Comparison of ENCODE assay signal across 12 cellular contexts in the genomic region with DNA sequence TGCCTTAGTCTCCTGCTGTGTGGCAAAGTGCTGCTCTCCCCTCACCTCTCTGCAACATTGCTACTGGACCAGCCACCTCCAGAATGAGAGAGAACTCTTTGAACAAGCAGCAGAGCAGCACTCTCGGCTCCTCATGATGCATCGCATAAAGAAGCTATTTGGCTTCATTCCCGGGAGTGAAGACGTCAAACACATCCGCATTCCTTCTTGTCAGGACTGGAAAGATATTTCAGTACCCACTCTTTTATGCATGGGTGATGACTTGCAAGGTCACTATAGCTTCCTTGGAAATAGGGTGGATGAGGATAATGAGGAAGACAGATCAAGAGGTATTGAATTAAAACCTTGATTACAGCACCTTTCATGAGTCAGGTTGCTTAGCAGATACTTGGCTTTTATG. TPM values are rescaled to one million over a fixed set of nuclear protein-coding genes. Genes with fewer than 3 reads are reported as not detected.
A peak's percentile ranks its signal among the peaks of the same experiment; 100 is the strongest.
DNase-seq lines count a peak whose midpoint lies in the region; ATAC-seq, FAIRE-seq and TF ChIP-seq lines count a peak whose summit lies in the region.
"Had no signal": no experiment of that assay in that cellular context is flagged by ENCODE, and none has a peak within 500 bp of the region (broad histone marks: within the 10 kb centered on the region; RNA-seq: fewer than 3 reads in every experiment).

No MANE protein-coding gene starts in this region.

- TF ChIP-seq CTCF in AG09309 (IDR thresholded peaks at IDR 0.05; ENCODE audit: control insufficient read depth, insufficient read depth, low read depth, low read length, missing control alignments) = no peak
- TF ChIP-seq CTCF in K562 (IDR thresholded peaks at IDR 0.05 in 2 of 3, conservative IDR thresholded peaks at IDR 0.05 in 1 of 3; ENCODE audit: insufficient read depth in 2 of 3, low read depth in 1 of 3, low read length in 3 of 3) = no peak
- no peak for TF ChIP-seq CTCF in gastroesophageal sphincter (IDR thresholded peaks at IDR 0.05)
- TF ChIP-seq CTCF in GM20000 (IDR thresholded peaks at IDR 0.05; ENCODE audit: extremely low read depth, missing control alignments) = no peak

- TF ChIP-seq EP300 in Ishikawa (IDR thresholded peaks at IDR 0.05; ENCODE audit: borderline replicate concordance) = no peak
- no peak for TF ChIP-seq EP300 in K562 (IDR thresholded peaks at IDR 0.05; ENCODE audit: low read length)
- no peak for TF ChIP-seq EP300 in gastroesophageal sphincter (IDR thresholded peaks at IDR 0.05)

- H3K36me3 ChIP-seq in K562 (ENCODE audit: control insufficient read depth, insufficient read depth, low read length) = no peaks in the 10 kb centered on the region
- no peaks in the 10 kb centered on the region for H3K36me3 ChIP-seq in gastroesophageal sphincter

- H3K9ac ChIP-seq in K562 (ENCODE audit: insufficient read depth in 1 of 2, low read depth in 2 of 2, low read length in 2 of 2) = no peak overlapping the region
- H3K9ac ChIP-seq: KMS-11 had no signal

- H3K4me3 ChIP-seq in AG09309 (ENCODE audit: control insufficient read depth, low read depth, low read length) = no peak overlapping the region
- H3K4me3 ChIP-seq in K562 = no peak overlapping the region
- H3K4me3 ChIP-seq in gastroesophageal sphincter = no peak overlapping the region

- no peak overlapping the region for H3K4me2 ChIP-seq in K562 (ENCODE audit: insufficient read depth, low read length)
- H3K4me2 ChIP-seq: KMS-11 had no signal

- no peak for TF ChIP-seq RAD21 in Ishikawa (IDR thresholded peaks at IDR 0.05; ENCODE audit: low read depth)
- no peak for TF ChIP-seq RAD21 in K562 (CRISPR knock-in tag; conservative IDR thresholded peaks at IDR 0.05 in 1 of 2, IDR thresholded peaks at IDR 0.05 in 1 of 2)

- H3K27ac ChIP-seq in K562 (ENCODE audit: extremely low read depth, low read depth, low read length) = no peak overlapping the region
- no peak overlapping the region for H3K27ac ChIP-seq in gastroesophageal sphincter
- H3K27ac ChIP-seq: KMS-11 had no signal

- H3K27me3 ChIP-seq in K562 (ENCODE audit: control insufficient read depth in 2 of 2, insufficient read depth in 2 of 2, low read length in 2 of 2) (no peaks in the 10 kb centered on the region; a peak in 1 of 5 replicates), gastroesophageal sphincter (peaks cover 3% of the 10 kb centered on the region)

- no peaks in the 10 kb centered on the region for H4K20me1 ChIP-seq in K562 (replicated peaks; ENCODE audit: control insufficient read depth, insufficient read depth, low read length)

- in situ Hi-C loops in K562 (cut with MboI) = loop anchor here (10.0 kb wide), 1 partner anchor 273 kb away; no protein-coding TSS in a partner anchor

- 0 out of 2 replicates have a peak overlapping the region, but pooled peaks have one; percentile 13 for H2AFZ ChIP-seq in K562 (ENCODE audit: low read depth, low read length)

- H3K9me3 ChIP-seq in K562 (replicated peaks; ENCODE audit: control insufficient read depth, insufficient read depth, low read depth, low read length) (no peaks in the 10 kb centered on the region), gastroesophageal sphincter (no peaks in the 10 kb centered on the region)

- POLR2A ChIA-PET in K562 (lab: Yijun Ruan, JAX) = interaction anchor here (1.0 kb wide), 1 partner anchor 15 kb away, joined by 3 read pairs; no protein-coding TSS in a partner anchor

- no peaks in the 10 kb centered on the region for H3K9me1 ChIP-seq in K562 (ENCODE audit: control insufficient read depth, insufficient read depth, low read length)

- 4% methylated on average over 5 of the region's 5 CpGs for WGBS in K562 (ENCODE audit: insufficient coverage, low coverage, missing lambda C conversion rate)
- 0 to 11% methylated on average over 4 to 5 of the region's 5 CpGs for WGBS in gastroesophageal sphincter (ENCODE audit: low coverage in 1 of 2), 2 donors

- FAIRE-seq in K562 (lab: Jason Lieb, UNC) = no peak

- H3K79me2 ChIP-seq in K562 (ENCODE audit: control insufficient read depth, insufficient read depth, low read length) = no peaks in the 10 kb centered on the region

- DNase-seq in AG09309 (ENCODE audit: low read depth) (peak; percentile 92), K562 (ENCODE audit: extremely low read depth in 1 of 4, low spot score in 3 of 4) (peak in 1 of 4 experiments; percentile 53), left lobe of liver (ENCODE audit: low spot score) (no peak), GM20000 (ENCODE audit: low spot score) (no peak)
- DNase-seq: activated B cell treated with CpG ODN at 0.5 μM for 24 hours; DND-41; stimulated activated naive B cell treated with anti-CD40 and anti-IgM and Interleukin-4, amounts not matched to agents 10 μg/mL and 1 μg/mL and 100 μg/mL, for 72 hours had no signal

- ATAC-seq in K562 = no peak
- peak; percentile 19 for ATAC-seq in left lobe of liver
- no peak for ATAC-seq in HG03432 (IDR thresholded peaks at IDR 0.05; ENCODE audit: unreplicated experiment)
- no peak for ATAC-seq in HG02678 (IDR thresholded peaks at IDR 0.05; ENCODE audit: unreplicated experiment)
- ATAC-seq in gastroesophageal sphincter = no peak
- ATAC-seq: stimulated activated naive B cell treated with anti-CD40 and anti-IgM and Interleukin-4, amounts not matched to agents 10 μg/mL and 1 μg/mL and 100 μg/mL, for 72 hours had no signal

- peaks cover 9 to 14% of the 10 kb centered on the region in 2 experiments; a peak in 4 of 5 replicates for H3K4me1 ChIP-seq in K562 (replicated peaks in 1 of 2; ENCODE audit: control insufficient read depth in 2 of 2, insufficient read depth in 2 of 2, low read length in 2 of 2)
- peaks cover 0 to 12% (median 0%) of the 10 kb centered on the region in 3 donors for H3K4me1 ChIP-seq in gastroesophageal sphincter

- no TSS peak for BruUV-seq in K562 (replicated peaks; lab: Mats Ljungman, UMichigan)

- TF ChIP-seq POLR2A in K562 (conservative IDR thresholded peaks at IDR 0.05) (no peak), gastroesophageal sphincter (IDR thresholded peaks at IDR 0.05) (no peak)

- CTCF ChIA-PET in K562 (lab: Yijun Ruan, JAX; ENCODE audit: low intra/inter-chr PET ratio) = interaction anchor here (1.2 kb wide), 1 partner anchor 25 kb away, joined by 3 read pairs; no protein-coding TSS in a partner anchor

- intact Hi-C loops in K562 (cut with micrococcal nuclease) = no loop called here

RNA-seq across cellular contexts. Expression of gene CALHM4, which starts 4.3 kb away (rescaled TPM):
- not detected in 2 replicates for total RNA-seq in K562 (2011; cell fraction: chromatin; rRNA removed; ENCODE audit: low replicate concordance)
- total RNA-seq in K562 (2011; cell fraction: nucleolus; rRNA removed) = not detected in 2 replicates
- not detected in 2 replicates for total RNA-seq in K562 (2011; cell fraction: nucleoplasm; rRNA removed)
- not detected in 2 replicates for total RNA-seq in K562 (2014; rRNA removed)
- total RNA-seq in K562 (2014; rRNA removed; fragmentation: Illumina TruSeq; extraction: Trizol) = not detected in 2 replicates
- total RNA-seq in K562 (2015; rRNA removed; fragmentation: Illumina TruSeq; extraction: Trizol) = not detected in 2 replicates
- total RNA-seq in K562 (2021) = not detected in 2 replicates
- not detected in 2 replicates for polyA plus RNA-seq in K562 (2011; rRNA removed)
- polyA plus RNA-seq in K562 (2011; cell fraction: cytosol; rRNA removed) = not detected in 2 replicates
- polyA plus RNA-seq in K562 (2011; cell fraction: nucleus; rRNA removed) = not detected in 2 replicates
- polyA plus RNA-seq in K562 (2012) = not detected in 2 replicates
- not detected in 2 replicates for polyA plus RNA-seq in K562 (2014; fragmentation: Illumina TruSeq; extraction: Trizol)
- polyA plus RNA-seq in K562 (2014; fragmentation: Nextera tagmentation; extraction: Ambion mirVana) = not detected
- not detected in 2 replicates for polyA plus RNA-seq in K562 (2014; rRNA removed)
- not detected in 2 replicates for polyA minus RNA-seq in K562 (2011; rRNA and poly(A)+ RNA removed)
- polyA minus RNA-seq in K562 (2011; cell fraction: cytosol; rRNA and poly(A)+ RNA removed) = not detected in 2 replicates
- not detected in 2 replicates for polyA minus RNA-seq in K562 (2011; cell fraction: nucleus; rRNA and poly(A)+ RNA removed)
- total RNA-seq in left lobe of liver = not detected
- total RNA-seq in gastroesophageal sphincter = not detected
- total RNA-seq: activated B cell treated with CpG ODN at 0.5 μM for 24 hours had no signal

RNA-seq across cellular contexts. Expression of gene TRAPPC3L, which starts 12.4 kb away (rescaled TPM):
- total RNA-seq in K562 (2011; cell fraction: chromatin; rRNA removed; ENCODE audit: low replicate concordance) = not detected in 2 replicates
- total RNA-seq in K562 (2011; cell fraction: nucleolus; rRNA removed) = not detected in 2 replicates
- total RNA-seq in K562 (2011; cell fraction: nucleoplasm; rRNA removed) = not detected in 2 replicates
- total RNA-seq in K562 (2014; rRNA removed) (not detected in 2 replicates), K562 (2014; rRNA removed; fragmentation: Illumina TruSeq; extraction: Trizol) (not detected in 2 replicates), K562 (2015; rRNA removed; fragmentation: Illumina TruSeq; extraction: Trizol) (not detected in 2 replicates), K562 (2021) (not detected in 2 replicates), left lobe of liver (not detected), gastroesophageal sphincter (not detected)
- polyA plus RNA-seq in K562 (2011; rRNA removed) (not detected in 2 replicates), K562 (2014; fragmentation: Illumina TruSeq; extraction: Trizol) (not detected in 2 replicates), K562 (2014; fragmentation: Nextera tagmentation; extraction: Ambion mirVana) (not detected), K562 (2014; rRNA removed) (not detected in 2 replicates)
- polyA plus RNA-seq in K562 (2011; cell fraction: cytosol; rRNA removed) = not detected in 2 replicates
- polyA plus RNA-seq in K562 (2011; cell fraction: nucleus; rRNA removed) = not detected in 2 replicates
- 0.04 TPM in 1 of 2 replicates, not detected in the other for polyA plus RNA-seq in K562 (2012)
- not detected in 2 replicates for polyA minus RNA-seq in K562 (2011; rRNA and poly(A)+ RNA removed)
- not detected in 2 replicates for polyA minus RNA-seq in K562 (2011; cell fraction: cytosol; rRNA and poly(A)+ RNA removed)
- polyA minus RNA-seq in K562 (2011; cell fraction: nucleus; rRNA and poly(A)+ RNA removed) = not detected in 2 replicates
- total RNA-seq: activated B cell treated with CpG ODN at 0.5 μM for 24 hours had no signal

RNA-seq across cellular contexts. Expression of gene RWDD1, which starts 13.4 kb away (rescaled TPM):
- total RNA-seq in K562 (2011; cell fraction: chromatin; rRNA removed; ENCODE audit: low replicate concordance) = 5.0 and 8.2 TPM in 2 replicates
- total RNA-seq in K562 (2011; cell fraction: nucleolus; rRNA removed) = 1.8 and 2.4 TPM in 2 replicates
- 6.2 and 6.5 TPM in 2 replicates for total RNA-seq in K562 (2011; cell fraction: nucleoplasm; rRNA removed)
- total RNA-seq in K562 (2014; rRNA removed) (31.9 and 36.2 TPM in 2 replicates), K562 (2014; rRNA removed; fragmentation: Illumina TruSeq; extraction: Trizol) (63.9 and 72.5 TPM in 2 replicates), K562 (2015; rRNA removed; fragmentation: Illumina TruSeq; extraction: Trizol) (69.4 and 77.3 TPM in 2 replicates), K562 (2021) (37.3 and 42.8 TPM in 2 replicates), left lobe of liver (15.2 TPM), gastroesophageal sphincter (10 to 100 TPM; 56.1 to 77.3 (median 60.3) TPM)
- polyA plus RNA-seq in K562 (2011; rRNA removed) (40.4 and 42.9 TPM in 2 replicates), K562 (2014; fragmentation: Illumina TruSeq; extraction: Trizol) (64.1 and 89.8 TPM in 2 replicates), K562 (2014; fragmentation: Nextera tagmentation; extraction: Ambion mirVana) (10 to 100 TPM; 48.7 to 53.2 TPM), K562 (2014; rRNA removed) (44.4 and 48.0 TPM in 2 replicates)
- 14.8 and 24.2 TPM in 2 replicates for polyA plus RNA-seq in K562 (2011; cell fraction: cytosol; rRNA removed)
- polyA plus RNA-seq in K562 (2011; cell fraction: nucleus; rRNA removed) = 9.8 and 12.7 TPM in 2 replicates
- polyA plus RNA-seq in K562 (2012) = 35.1 and 39.5 TPM in 2 replicates
- 18.0 and 22.8 TPM in 2 replicates for polyA minus RNA-seq in K562 (2011; rRNA and poly(A)+ RNA removed)
- polyA minus RNA-seq in K562 (2011; cell fraction: cytosol; rRNA and poly(A)+ RNA removed) = 8.6 and 9.0 TPM in 2 replicates
- 3.9 and 5.7 TPM in 2 replicates for polyA minus RNA-seq in K562 (2011; cell fraction: nucleus; rRNA and poly(A)+ RNA removed)

RNA-seq across cellular contexts. Expression of gene CALHM5, which starts 46.4 kb away (rescaled TPM):
- total RNA-seq in K562 (2011; cell fraction: chromatin; rRNA removed; ENCODE audit: low replicate concordance) = 0.05 TPM in 1 of 2 replicates, not detected in the other
- total RNA-seq in K562 (2011; cell fraction: nucleolus; rRNA removed) = not detected in 2 replicates
- under 0.01 TPM in 1 of 2 replicates, not detected in the other for total RNA-seq in K562 (2011; cell fraction: nucleoplasm; rRNA removed)
- total RNA-seq in K562 (2014; rRNA removed) (under 0.01 and 0.08 TPM in 2 replicates), K562 (2014; rRNA removed; fragmentation: Illumina TruSeq; extraction: Trizol) (0.04 and 0.06 TPM in 2 replicates), K562 (2015; rRNA removed; fragmentation: Illumina TruSeq; extraction: Trizol) (under 0.01 TPM in 1 of 2 replicates, not detected in the other), K562 (2021) (0.02 and 0.04 TPM in 2 replicates), left lobe of liver (0.20 TPM), gastroesophageal sphincter (1 to 10 TPM in 3 of 4 donors, under 1 TPM in 1; 0.81 to 6.0 (median 3.0) TPM)
- polyA plus RNA-seq in K562 (2011; rRNA removed) (0.01 TPM in 1 of 2 replicates, not detected in the other), K562 (2014; fragmentation: Illumina TruSeq; extraction: Trizol) (0.01 and 0.06 TPM in 2 replicates), K562 (2014; fragmentation: Nextera tagmentation; extraction: Ambion mirVana) (under 1 TPM in 1 of 2 experiments, not detected in 1; 0.04 TPM), K562 (2014; rRNA removed) (0.05 TPM in 1 of 2 replicates, not detected in the other)
- not detected in 2 replicates for polyA plus RNA-seq in K562 (2011; cell fraction: cytosol; rRNA removed)
- polyA plus RNA-seq in K562 (2011; cell fraction: nucleus; rRNA removed) = not detected in 2 replicates
- polyA plus RNA-seq in K562 (2012) = 0.03 and 0.04 TPM in 2 replicates
- polyA minus RNA-seq in K562 (2011; rRNA and poly(A)+ RNA removed) = 0.04 TPM in 1 of 2 replicates, not detected in the other
- not detected in 2 replicates for polyA minus RNA-seq in K562 (2011; cell fraction: cytosol; rRNA and poly(A)+ RNA removed)
- not detected in 2 replicates for polyA minus RNA-seq in K562 (2011; cell fraction: nucleus; rRNA and poly(A)+ RNA removed)
- total RNA-seq: activated B cell treated with CpG ODN at 0.5 μM for 24 hours had no signal

RNA-seq across cellular contexts. Expression of gene RSPH4A, which starts 58.4 kb away (rescaled TPM):
- 0.18 TPM in 1 of 2 replicates, not detected in the other for total RNA-seq in K562 (2011; cell fraction: chromatin; rRNA removed; ENCODE audit: low replicate concordance)
- total RNA-seq in K562 (2011; cell fraction: nucleolus; rRNA removed) = not detected in 2 replicates
- 0.46 TPM in 1 of 2 replicates, not detected in the other for total RNA-seq in K562 (2011; cell fraction: nucleoplasm; rRNA removed)
- total RNA-seq in K562 (2014; rRNA removed) = 0.14 TPM in 1 of 2 replicates, not detected in the other
- 0.11 and 0.32 TPM in 2 replicates for total RNA-seq in K562 (2014; rRNA removed; fragmentation: Illumina TruSeq; extraction: Trizol)
- total RNA-seq in K562 (2015; rRNA removed; fragmentation: Illumina TruSeq; extraction: Trizol) = 0.29 and 0.30 TPM in 2 replicates
- 0.11 TPM in 2 replicates for total RNA-seq in K562 (2021)
- polyA plus RNA-seq in K562 (2011; rRNA removed) = 0.04 and 0.19 TPM in 2 replicates
- 0.10 TPM in 1 of 2 replicates, not detected in the other for polyA plus RNA-seq in K562 (2011; cell fraction: cytosol; rRNA removed)
- polyA plus RNA-seq in K562 (2011; cell fraction: nucleus; rRNA removed) = 0.33 and 0.42 TPM in 2 replicates
- 0.12 and 0.24 TPM in 2 replicates for polyA plus RNA-seq in K562 (2012)
- 0.29 and 0.30 TPM in 2 replicates for polyA plus RNA-seq in K562 (2014; fragmentation: Illumina TruSeq; extraction: Trizol)
- under 1 TPM; 0.07 to 0.08 TPM for polyA plus RNA-seq in K562 (2014; fragmentation: Nextera tagmentation; extraction: Ambion mirVana)
- 0.03 and 0.15 TPM in 2 replicates for polyA plus RNA-seq in K562 (2014; rRNA removed)
- polyA minus RNA-seq in K562 (2011; rRNA and poly(A)+ RNA removed) = 0.14 and 0.15 TPM in 2 replicates
- polyA minus RNA-seq in K562 (2011; cell fraction: cytosol; rRNA and poly(A)+ RNA removed) = not detected in 2 replicates
- polyA minus RNA-seq in K562 (2011; cell fraction: nucleus; rRNA and poly(A)+ RNA removed) = 0.13 and 0.33 TPM in 2 replicates
- total RNA-seq in left lobe of liver = not detected
- under 1 TPM in 2 of 4 donors, not detected in 2; 0.19 to 0.40 TPM for total RNA-seq in gastroesophageal sphincter
